ENCODE assay signal across 24 cellular contexts in genomic region chr13:34970961-34971360, GRCh38.
"Had no signal": no experiment of that assay in that cellular context is flagged by ENCODE, and none has a peak within 500 bp of the region (broad histone marks: within the 10 kb centered on the region; RNA-seq: fewer than 3 reads in every experiment).

No MANE protein-coding gene starts in this region.

- H3K4me3 ChIP-seq: coronary artery, dorsolateral prefrontal cortex, esophagus muscularis mucosa, heart right ventricle, left lung, lower lobe of right lung, mucosa of descending colon had no signal

- H3K36me3 ChIP-seq: heart right ventricle, left lung, lower lobe of right lung had no signal

- DNase-seq: dermis blood vessel endothelial cell; dorsolateral prefrontal cortex; effector CD4-positive, alpha-beta T cell; effector memory CD4-positive, alpha-beta T cell; foreskin keratinocyte; glutamatergic neuron; head of caudate nucleus; heart right ventricle; hippocampal formation; left cardiac atrium; left lung; left ventricle myocardium superior; lower lobe of right lung; mesenchymal stem cell; mucosa of descending colon; naive B cell; naive thymus-derived CD8-positive, alpha-beta T cell had no signal

- H3K4me1 Mint-ChIP-seq: mesothelial cell of epicardium, naive B cell had no signal

- ATAC-seq: foreskin keratinocyte; heart right ventricle; left cardiac atrium; left lung; left ventricle myocardium superior; lower lobe of right lung; mucosa of descending colon; naive thymus-derived CD8-positive, alpha-beta T cell had no signal

- H3K27me3 ChIP-seq: dorsolateral prefrontal cortex, esophagus muscularis mucosa, foreskin keratinocyte, heart right ventricle, left lung had no signal

- H3K4me3 Mint-ChIP-seq: mesothelial cell of epicardium, naive B cell had no signal

- H3K27ac ChIP-seq: coronary artery, dorsolateral prefrontal cortex, esophagus muscularis mucosa, foreskin keratinocyte, heart right ventricle, left lung, lower lobe of right lung had no signal

- FAIRE-seq: endothelial cell of umbilical vein, frontal cortex, islet of Langerhans, keratinocyte had no signal

- H3K27ac Mint-ChIP-seq: mesothelial cell of epicardium had no signal

- H3K27me3 Mint-ChIP-seq: naive B cell; naive thymus-derived CD8-positive, alpha-beta T cell had no signal

- H3K9me3 ChIP-seq: lower lobe of right lung had no signal

- H3K4me1 ChIP-seq: foreskin keratinocyte, left lung, lower lobe of right lung had no signal
